Comparison of ENCODE assay signal across 8 cellular contexts in the genomic region with DNA sequence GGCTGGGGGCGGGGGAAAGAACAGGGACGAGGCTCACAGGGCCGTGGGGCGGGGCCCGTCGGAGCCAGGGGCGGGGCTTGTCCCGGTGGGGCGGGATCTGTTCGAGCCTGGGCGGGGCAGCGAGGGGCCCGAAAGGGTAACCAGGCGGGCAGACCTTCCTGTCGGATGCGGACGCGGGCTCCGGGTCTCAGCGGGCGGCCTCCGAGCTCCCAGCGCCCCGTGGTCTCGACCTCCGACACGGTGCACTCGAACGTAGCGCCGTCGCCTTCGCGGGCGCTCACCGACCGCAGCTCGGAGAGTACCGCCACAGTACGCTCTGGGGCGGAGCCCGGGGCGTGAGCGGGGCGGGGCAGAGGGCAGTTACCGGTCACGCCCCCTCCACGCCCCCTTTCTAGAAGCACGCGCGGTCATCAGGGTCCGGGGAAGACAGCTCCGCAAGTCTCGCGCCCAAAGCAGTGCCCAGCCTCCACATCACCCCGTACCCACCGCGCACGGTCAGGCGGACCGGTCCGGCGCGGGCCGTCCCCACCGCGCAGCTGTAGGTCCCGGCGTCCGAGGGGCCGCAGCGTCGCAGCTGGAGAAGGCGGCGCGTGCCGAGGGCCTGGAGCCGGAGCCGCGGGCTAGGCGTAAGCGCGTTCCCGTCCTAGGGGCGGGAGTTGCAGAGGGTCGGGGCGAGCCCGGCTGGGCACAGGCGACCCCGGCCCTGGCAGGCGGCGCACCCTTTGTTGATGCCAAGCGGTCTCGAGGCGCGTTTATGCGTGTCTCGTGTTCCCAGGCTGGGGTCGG.
DNase-seq lines count a peak whose midpoint lies in the region; ATAC-seq and FAIRE-seq lines count a peak whose summit lies in the region.

No MANE protein-coding gene starts in this region.

- FAIRE-seq in GM18507 (lab: Jason Lieb, UNC), result peak; percentile 29

- DNase-seq in GM18507 (ENCODE audit: extremely low spot score, insufficient read length, low read depth), result peak; percentile 71
- DNase-seq in NCI-H2107 (lab: John Stamatoyannopoulos, UW), result peak; percentile 32
- peak; percentile 65 for DNase-seq in activated CD4-positive, alpha-beta T cell treated with anti-CD3 and anti-CD28 coated beads for 1 hour
- DNase-seq in cerebellar cortex (ENCODE audit: low spot score), result peak; percentile 75
- DNase-seq in kidney glomerular epithelial cell (lab: John Stamatoyannopoulos, UW), result peak; percentile 44
- DNase-seq in stimulated activated CD4-positive, alpha-beta T cell treated with anti-CD3 and anti-CD28 coated beads, Interleukin-15, amount 100 ng/mL, for 1 hour (ENCODE audit: low read depth in 1 of 2, low spot score in 1 of 2), result peak; percentile 61 to 74
- no peak for DNase-seq in NK-92 (lab: John Stamatoyannopoulos, UW; ENCODE audit: unreplicated experiment)

- peak; percentile 91 for ATAC-seq in HG02884 (IDR thresholded peaks at IDR 0.05; ENCODE audit: unreplicated experiment)
